In the genomic region with DNA sequence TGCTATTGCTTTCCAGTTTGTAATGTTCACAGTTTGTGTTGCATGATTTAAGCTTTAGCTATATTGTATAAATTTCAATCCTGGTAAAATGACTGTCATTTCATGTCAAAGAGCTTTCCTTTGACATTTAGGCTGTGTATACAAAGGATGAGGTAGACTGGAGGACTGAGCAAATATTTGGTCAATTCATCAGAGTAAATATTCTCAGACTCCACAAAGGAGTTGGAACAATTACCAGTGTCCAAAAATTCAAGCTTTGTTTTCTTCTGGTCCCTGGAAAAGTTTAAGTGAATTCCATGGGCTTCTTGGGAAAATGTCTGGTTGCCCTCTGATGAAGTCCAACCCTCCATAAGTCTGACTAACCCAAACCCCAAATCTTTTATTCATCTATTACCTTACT, we compare ENCODE assay signal across 1 cellular context.
A peak's percentile ranks its signal among the peaks of the same experiment; 100 is the strongest.
TF ChIP-seq lines count a peak whose summit lies in the region.

No MANE protein-coding gene starts in this region.

TF ChIP-seq in HepG2, 621 proteins besides CTCF, POLR2A, EP300 and RAD21 (continued from another document):
- TF ChIP-seq, protein P1, sequence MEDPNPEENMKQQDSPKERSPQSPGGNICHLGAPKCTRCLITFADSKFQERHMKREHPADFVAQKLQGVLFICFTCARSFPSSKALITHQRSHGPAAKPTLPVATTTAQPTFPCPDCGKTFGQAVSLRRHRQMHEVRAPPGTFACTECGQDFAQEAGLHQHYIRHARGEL (CRISPR knock-in tag; IDR thresholded peaks at IDR 0.05) = no peak
- TF ChIP-seq FOXA1 (IDR thresholded peaks at IDR 0.05) (no peak), FOXA1 (CRISPR knock-in tag; IDR thresholded peaks at IDR 0.05) (peak; percentile 37; the same call in 1 of the 2 replicates)
